ENCODE assay signal across 8 cellular contexts in genomic region chr15:70094690-70095311, GRCh38.
DNase-seq lines count a peak whose midpoint lies in the region; ATAC-seq and TF ChIP-seq lines count a peak whose summit lies in the region.

No MANE protein-coding gene starts in this region.

- H3K27me3 Mint-ChIP-seq in dendritic cell treated with granulocyte-macrophage colony-stimulating factor and Interleukin-4, amounts not matched to agents 40 ng/mL and 50 ng/mL, for 4 days: peaks cover 13% of the 10 kb centered on the region
- peaks cover 13% of the 10 kb centered on the region for H3K27me3 Mint-ChIP-seq in nephron progenitor cell (ENCODE audit: low read depth, poor library complexity)

- H3K4me3 ChIP-seq in GM08714 (ENCODE audit: low read length): peak overlapping the region; percentile 77

- H3K4me1 Mint-ChIP-seq in dendritic cell treated with granulocyte-macrophage colony-stimulating factor and Interleukin-4, amounts not matched to agents 40 ng/mL and 50 ng/mL, for 4 days (ENCODE audit: low read depth): peaks cover 72% of the 10 kb centered on the region
- H3K4me1 Mint-ChIP-seq in nephron progenitor cell: peaks cover 69% of the 10 kb centered on the region

- intact Hi-C loops in dendritic cell treated with granulocyte-macrophage colony-stimulating factor and Interleukin-4, amounts not matched to agents 40 ng/mL and 50 ng/mL, for 4 days (cut with micrococcal nuclease): loop anchor here (5.0 to 10.0 kb wide), 5 partner anchors 168 to 520 kb away; no protein-coding TSS in a partner anchor

- ATAC-seq in GM21526 (IDR thresholded peaks at IDR 0.05; ENCODE audit: low FRiP score, unreplicated experiment): no peak
- ATAC-seq in HG03460 (IDR thresholded peaks at IDR 0.05; ENCODE audit: unreplicated experiment): no peak

- DNase-seq in NCI-H748 treated with DMSO at 0.1 percent for 48 hours (lab: John Stamatoyannopoulos, UW) (peak; percentile 31), nephron progenitor cell (no peak), NCI-H146 treated with DMSO at 0.1 percent for 48 hours (lab: John Stamatoyannopoulos, UW; ENCODE audit: unreplicated experiment) (no peak), SHP77 treated with DMSO at 0.1 percent for 48 hours (lab: John Stamatoyannopoulos, UW) (no peak)

- H3K36me3 Mint-ChIP-seq in dendritic cell treated with granulocyte-macrophage colony-stimulating factor and Interleukin-4, amounts not matched to agents 40 ng/mL and 50 ng/mL, for 4 days (ENCODE audit: low read depth): peaks cover 77% of the 10 kb centered on the region
- peaks cover 21% of the 10 kb centered on the region for H3K36me3 Mint-ChIP-seq in nephron progenitor cell (ENCODE audit: low read depth)

- TF ChIP-seq CTCF in nephron progenitor cell (IDR thresholded peaks at IDR 0.05): no peak

- peak overlapping the region; percentile 96 for H3K4me3 Mint-ChIP-seq in dendritic cell treated with granulocyte-macrophage colony-stimulating factor and Interleukin-4, amounts not matched to agents 40 ng/mL and 50 ng/mL, for 4 days
- peak overlapping the region; percentile 99 for H3K4me3 Mint-ChIP-seq in nephron progenitor cell

- peak overlapping the region; percentile 98 for H3K27ac Mint-ChIP-seq in dendritic cell treated with granulocyte-macrophage colony-stimulating factor and Interleukin-4, amounts not matched to agents 40 ng/mL and 50 ng/mL, for 4 days
- peak overlapping the region; percentile 94 for H3K27ac Mint-ChIP-seq in nephron progenitor cell

- H3K9me3 Mint-ChIP-seq in dendritic cell treated with granulocyte-macrophage colony-stimulating factor and Interleukin-4, amounts not matched to agents 40 ng/mL and 50 ng/mL, for 4 days: no peaks in the 10 kb centered on the region
- H3K9me3 Mint-ChIP-seq in nephron progenitor cell: no peaks in the 10 kb centered on the region
